8 cellular contexts compared by ENCODE assay signal in genomic region chr2:240851078-240851861, GRCh38. TPM values are rescaled to one million over a fixed set of nuclear protein-coding genes. Genes with fewer than 3 reads are reported as not detected.
A peak's percentile ranks its signal among the peaks of the same experiment; 100 is the strongest.
DNase-seq lines count a peak whose midpoint lies in the region; ATAC-seq and TF ChIP-seq lines count a peak whose summit lies in the region.

No MANE protein-coding gene starts in this region.

- BruUV-seq in mammary epithelial cell (replicated peaks; lab: Mats Ljungman, UMichigan) = no TSS peak

- in situ Hi-C loops in mammary epithelial cell (cut with MboI; ENCODE audit: low sequenced_read_pairs in 2 of 2) = loop anchor here in 1 of 2 donors (25.0 kb wide), 2 partner anchors 211 to 361 kb away; no protein-coding TSS in a partner anchor

- peaks cover 26% of the 10 kb centered on the region for H3K9me3 Mint-ChIP-seq in WTC11

- dilution Hi-C loops in mammary epithelial cell (cut with HindIII; ENCODE audit: low sequenced_read_pairs) = no loop called here

- no peaks in the 10 kb centered on the region for H3K79me2 ChIP-seq in mammary epithelial cell (ENCODE audit: insufficient read depth, low read length)

- peaks cover 2% of the 10 kb centered on the region for H3K9me3 ChIP-seq in mammary epithelial cell (replicated peaks; ENCODE audit: insufficient read depth, low read length)

- POLR2A ChIA-PET in WTC11 (lab: Charles Lee) = no interaction called here

- no peaks in the 10 kb centered on the region for H4K20me1 ChIP-seq in mammary epithelial cell (ENCODE audit: insufficient read depth, low read length)

- intact Hi-C loops in mammary epithelial cell (cut with micrococcal nuclease) = loop anchor here (1.0 to 10.0 kb wide), 8 partner anchors 228 to 1027 kb away; partner anchors contain the start of genes D2HGDH, FARP2 and PPP1R7

- CTCF ChIA-PET in WTC11 (lab: Charles Lee) = interaction anchor here (0.6 to 1.5 kb wide), 58 partner anchors 9 to 883 kb away, joined by 3 to 38 read pairs (median 4); partner anchors contain the start of genes AGXT, MTERF4 and PASK
- CTCF ChIA-PET in mammary epithelial cell (lab: Charles Lee; ENCODE audit: low non-redundant PET) = no interaction called here

- peak; percentile 99 for ATAC-seq in WTC11

- peak; percentile 89 for TF ChIP-seq CTCF in WTC11 (IDR thresholded peaks at IDR 0.05)
- peak; percentile 90 to 98 for TF ChIP-seq CTCF in mammary epithelial cell (conservative IDR thresholded peaks at IDR 0.05 in 1 of 2, IDR thresholded peaks at IDR 0.05 in 1 of 2; ENCODE audit: extremely low read depth in 1 of 2, insufficient read depth in 1 of 2, low read depth in 1 of 2, low read length in 2 of 2)

- H2AFZ ChIP-seq in mammary epithelial cell (ENCODE audit: low read depth, low read length) = no peak overlapping the region

- WGBS in mammary epithelial cell (ENCODE audit: low coverage, missing lambda C conversion rate) = 46% methylated on average over 20 of the region's 31 CpGs

- H3K4me3 Mint-ChIP-seq in WTC11 = no peak overlapping the region

- H3K4me1 ChIP-seq in mammary epithelial cell (ENCODE audit: insufficient read depth, low read length) = no peaks in the 10 kb centered on the region

- no peaks in the 10 kb centered on the region for H3K27me3 ChIP-seq in H7 (ENCODE audit: control insufficient read depth, insufficient read depth, low read length)
- H3K27me3 ChIP-seq in mammary epithelial cell (ENCODE audit: insufficient read depth, low read length) = peaks cover 2% of the 10 kb centered on the region

- H3K4me3 ChIP-seq in H7 (ENCODE audit: insufficient read depth, low read depth, low read length) (no peak overlapping the region), mammary epithelial cell (replicated peaks in 1 of 3; ENCODE audit: insufficient read depth in 1 of 3, low read depth in 2 of 3, low read length in 3 of 3) (no peak overlapping the region)

- no peaks in the 10 kb centered on the region; the same call in none of the 2 replicates for H3K27me3 Mint-ChIP-seq in WTC11 (ENCODE audit: low read depth)

- H3K4me2 ChIP-seq in mammary epithelial cell (ENCODE audit: insufficient read depth, low read depth, low read length) = no peak overlapping the region

- H3K4me1 Mint-ChIP-seq in WTC11 = peaks cover 11% of the 10 kb centered on the region

- H3K27ac ChIP-seq in mammary epithelial cell (ENCODE audit: insufficient read depth, low read depth, low read length) = no peak overlapping the region

- H3K36me3 ChIP-seq in H7 (replicated peaks; ENCODE audit: control insufficient read depth, insufficient read depth, low read length) = no peaks in the 10 kb centered on the region
- H3K36me3 ChIP-seq in mammary epithelial cell (ENCODE audit: insufficient read depth, low read length) = no peaks in the 10 kb centered on the region

- H3K9ac ChIP-seq in mammary epithelial cell (ENCODE audit: insufficient read depth, low read length) = no peak overlapping the region

- peak; percentile 90 for DNase-seq in Ammon's horn (ENCODE audit: low spot score)
- peak; percentile 98 for DNase-seq in H7
- DNase-seq in NCI-H2196 treated with DMSO at 0.1 percent for 48 hours (lab: John Stamatoyannopoulos, UW; ENCODE audit: unreplicated experiment) = peak; percentile 58
- DNase-seq in WTC11 (ENCODE audit: low spot score) = peak; percentile 94
- DNase-seq in mammary epithelial cell = peak; percentile 52
- peak; percentile 66 for DNase-seq in iris pigment epithelial cell (ENCODE audit: low read depth)
- DNase-seq in stimulated activated CD4-positive, alpha-beta T cell treated with anti-CD3 and anti-CD28 coated beads, Interleukin-15, amount 100 ng/mL, for 24 hours = peak; percentile 88
- no peak for DNase-seq in cortex of kidney (lab: John Stamatoyannopoulos, UW)

- peaks cover 9% of the 10 kb centered on the region for H3K36me3 Mint-ChIP-seq in WTC11

- H3K27ac Mint-ChIP-seq in WTC11 = 0 out of 2 replicates have a peak overlapping the region, but pooled peaks have one; percentile 53

TF ChIP-seq in WTC11, 78 proteins besides CTCF, POLR2A, EP300 and RAD21:
- no peak for TF ChIP-seq SMAD4 (CRISPR knock-in tag; IDR thresholded peaks at IDR 0.05)
- TF ChIP-seq HMGXB4 (CRISPR knock-in tag; IDR thresholded peaks at IDR 0.05) = peak; percentile 24; the same call in 1 of the 2 replicates
- 0 out of 2 replicates have a peak, but pooled peaks have one; percentile 52 for TF ChIP-seq ZNF138 (CRISPR knock-in tag; conservative IDR thresholded peaks at IDR 0.05)
- no peak for TF ChIP-seq TEAD4 (CRISPR knock-in tag; IDR thresholded peaks at IDR 0.05)
- TF ChIP-seq NR2C2 (CRISPR knock-in tag; IDR thresholded peaks at IDR 0.05) = peak; percentile 67
- 0 out of 2 replicates have a peak, but pooled peaks have one; percentile 24 for TF ChIP-seq GABPB1 (CRISPR knock-in tag; IDR thresholded peaks at IDR 0.05)
- TF ChIP-seq, protein P1, sequence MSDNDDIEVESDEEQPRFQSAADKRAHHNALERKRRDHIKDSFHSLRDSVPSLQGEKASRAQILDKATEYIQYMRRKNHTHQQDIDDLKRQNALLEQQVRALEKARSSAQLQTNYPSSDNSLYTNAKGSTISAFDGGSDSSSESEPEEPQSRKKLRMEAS (CRISPR knock-in tag; IDR thresholded peaks at IDR 0.05) = 0 out of 2 replicates have a peak, but pooled peaks have one; percentile 36

RNA-seq across cellular contexts. Expression of gene AGXT, which starts 17.4 kb away (rescaled TPM):
- not detected in 2 replicates for total RNA-seq in H7 (2014; rRNA removed; shearing (Covaris generic))
- total RNA-seq in WTC11 (2021) (0.16 to 0.37 TPM (median 0.24 TPM) in 3 replicates), mammary epithelial cell (not detected)
- not detected for polyA plus RNA-seq in mammary epithelial cell
- polyA minus RNA-seq in mammary epithelial cell = not detected

RNA-seq across cellular contexts. Expression of gene KIF1A, which starts 31.3 kb away (rescaled TPM):
- 46.8 and 51.6 TPM in 2 replicates for total RNA-seq in H7 (2014; rRNA removed; shearing (Covaris generic))
- total RNA-seq in WTC11 (2021) = 218 to 279 TPM (median 222 TPM) in 3 replicates
- under 1 TPM in 1 of 2 donors, not detected in 1; under 0.01 TPM for total RNA-seq in mammary epithelial cell
- not detected for polyA plus RNA-seq in mammary epithelial cell
- not detected for polyA minus RNA-seq in mammary epithelial cell

RNA-seq across cellular contexts. Expression of gene MAB21L4, which starts 44.7 kb away (rescaled TPM):
- total RNA-seq in H7 (2014; rRNA removed; shearing (Covaris generic)) = not detected in 2 replicates
- not detected in 3 replicates for total RNA-seq in WTC11 (2021)
- total RNA-seq in mammary epithelial cell = under 1 TPM; 0.14 to 0.17 TPM
- polyA plus RNA-seq in mammary epithelial cell = 0.29 TPM
- polyA minus RNA-seq in mammary epithelial cell = not detected

RNA-seq across cellular contexts. Expression of gene CROCC2, which starts 54.9 kb away (rescaled TPM):
- total RNA-seq in H7 (2014; rRNA removed; shearing (Covaris generic)) = 0.38 TPM in 1 of 2 replicates, not detected in the other
- not detected in 3 replicates for total RNA-seq in WTC11 (2021)
- total RNA-seq in mammary epithelial cell = not detected
- not detected for polyA plus RNA-seq in mammary epithelial cell
- polyA minus RNA-seq in mammary epithelial cell = not detected

Comparison
In these comparisons a context has a peak if more than half of its experiments do, and no peak if none do; other contexts are left out.
1. RNA of gene KIF1A, which starts 31.3 kb away (total RNA-seq): 218 to 279 TPM in WTC11 and 46.8 to 51.6 TPM in H7; under 0.01 TPM in mammary epithelial cell; every median in the first group is over 10 times any median in the second.